17 cellular contexts compared by ENCODE assay signal in the genomic region with DNA sequence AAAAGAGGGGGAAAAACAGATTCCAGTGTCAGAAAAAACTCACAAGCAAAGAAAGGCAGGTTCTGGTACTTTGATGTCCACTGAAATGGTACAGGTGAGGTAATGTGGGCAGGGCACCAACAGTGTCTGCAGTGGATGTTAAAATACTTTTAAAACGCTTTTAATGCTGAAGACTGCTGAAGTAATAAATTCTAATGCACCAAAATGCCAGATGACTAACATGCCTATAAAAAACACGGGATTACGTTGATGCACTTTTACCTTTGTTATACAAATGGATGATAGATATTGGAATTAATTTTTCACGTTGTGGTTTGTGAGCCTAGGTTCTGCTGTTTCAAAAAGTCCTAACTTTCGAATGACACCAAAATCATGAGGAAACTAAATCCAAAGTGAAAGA.
DNase-seq lines count a peak whose midpoint lies in the region; ATAC-seq and TF ChIP-seq lines count a peak whose summit lies in the region.
"Had no signal": no experiment of that assay in that cellular context is flagged by ENCODE, and none has a peak within 500 bp of the region (broad histone marks: within the 10 kb centered on the region; RNA-seq: fewer than 3 reads in every experiment).

No MANE protein-coding gene starts in this region.

- CTCF ChIA-PET in HEK293 (lab: Yijun Ruan, JAX) (no interaction called here), PC-9 (lab: Charles Lee) (no interaction called here)

- TF ChIP-seq CTCF in HEK293 (tag by site-specific recombination; IDR thresholded peaks at IDR 0.05) (no peak), PC-9 (conservative IDR thresholded peaks at IDR 0.05) (no peak), smooth muscle cell (IDR thresholded peaks at IDR 0.05; ENCODE audit: borderline replicate concordance, insufficient read depth, poor library complexity, severe bottlenecking) (no peak)

- H3K27ac ChIP-seq in HEK293 (ENCODE audit: extremely low read depth, low read depth, low read length) (no peak overlapping the region), PC-9 (no peak overlapping the region), smooth muscle cell (ENCODE audit: low read depth) (no peak overlapping the region)
- H3K27ac ChIP-seq: GM23248 had no signal

- POLR2A ChIA-PET in HEK293 (lab: Yijun Ruan, JAX) (no interaction called here), PC-9 (lab: Charles Lee; ENCODE audit: unreplicated experiment) (no interaction called here)

- no peaks in the 10 kb centered on the region for H3F3A ChIP-seq in PC-9 (ENCODE audit: insufficient read depth, low read depth)
- H3F3A ChIP-seq in smooth muscle cell (ENCODE audit: low read depth), result no peaks in the 10 kb centered on the region

- no peak overlapping the region for H3K9ac ChIP-seq in smooth muscle cell (ENCODE audit: low read depth)
- H3K9ac ChIP-seq: GM23248 had no signal

- H3K4me3 ChIP-seq in HEK293 (ENCODE audit: low read depth, low read length) (no peak overlapping the region), PC-9 (no peak overlapping the region), smooth muscle cell (no peak overlapping the region)
- H3K4me3 ChIP-seq: GM23248 had no signal

- H3K27me3 ChIP-seq in PC-9 (ENCODE audit: insufficient read depth, low read depth), result no peaks in the 10 kb centered on the region
- no peaks in the 10 kb centered on the region for H3K27me3 ChIP-seq in smooth muscle cell (ENCODE audit: low read depth)

- no peaks in the 10 kb centered on the region for H4K20me1 ChIP-seq in PC-9 (ENCODE audit: insufficient read depth)
- H4K20me1 ChIP-seq in smooth muscle cell (ENCODE audit: low read depth), result no peaks in the 10 kb centered on the region

- H3K9me3 ChIP-seq in HEK293 (ENCODE audit: control insufficient read depth, insufficient read depth, low read depth, low read length), result no peaks in the 10 kb centered on the region
- H3K9me3 ChIP-seq in PC-9 (ENCODE audit: insufficient read depth, low read depth), result no peaks in the 10 kb centered on the region
- no peaks in the 10 kb centered on the region for H3K9me3 ChIP-seq in smooth muscle cell (replicated peaks; ENCODE audit: low read depth)

- H3K4me2 ChIP-seq in PC-9, result peak overlapping the region; percentile 11; the same call in 1 of the 2 replicates
- H3K4me2 ChIP-seq in smooth muscle cell, result no peak overlapping the region

- ATAC-seq in GM18520 (IDR thresholded peaks at IDR 0.05; ENCODE audit: unreplicated experiment), result no peak
- ATAC-seq: HCT116 had no signal

- intact Hi-C loops in PC-9 (cut with micrococcal nuclease; ENCODE audit: unreplicated experiment), result no loop called here

- 81% methylated on average over 5 of the region's 5 CpGs for WGBS in smooth muscle cell (ENCODE audit: low lambda C conversion rate)

- H3K9me2 ChIP-seq in PC-9 (ENCODE audit: insufficient read depth), result no peaks in the 10 kb centered on the region; the same call in 1 of the 2 replicates

- BruUV-seq in PC-9 (replicated peaks; lab: Mats Ljungman, UMichigan), result no TSS peak

- DNase-seq in M059J (ENCODE audit: low read depth) (peak; percentile 2), PC-9 (no peak), smooth muscle cell (lab: John Stamatoyannopoulos, UW; ENCODE audit: unreplicated experiment) (no peak), ecto neural progenitor cell (ENCODE audit: low spot score) (no peak), NCI-H748 (lab: John Stamatoyannopoulos, UW; ENCODE audit: unreplicated experiment) (no peak)
- DNase-seq: C1 segment of cervical spinal cord; Calu3; CD4-positive, alpha-beta memory T cell; COR-L47; DMS53; DMS79 treated with DMSO at 0.1 percent for 48 hours; GF-D8; GM23248; H9 had no signal

- H3K4me1 ChIP-seq in HEK293 (ENCODE audit: control insufficient read depth, insufficient read depth, low read length), result no peaks in the 10 kb centered on the region
- no peaks in the 10 kb centered on the region for H3K4me1 ChIP-seq in PC-9 (replicated peaks; ENCODE audit: insufficient read depth)
- no peaks in the 10 kb centered on the region for H3K4me1 ChIP-seq in smooth muscle cell (ENCODE audit: low read depth)

- H2AFZ ChIP-seq in PC-9, result 0 out of 2 replicates have a peak overlapping the region, but pooled peaks have one; percentile 6
- peak overlapping the region; percentile 15 for H2AFZ ChIP-seq in smooth muscle cell (ENCODE audit: low read depth)
- H2AFZ ChIP-seq: GM23248 had no signal

- H3K36me3 ChIP-seq in HEK293 (ENCODE audit: control insufficient read depth in 2 of 2, insufficient read depth in 1 of 2, low read length in 2 of 2) (no peaks in the 10 kb centered on the region), PC-9 (ENCODE audit: low read depth) (no peaks in the 10 kb centered on the region), smooth muscle cell (ENCODE audit: low read depth) (no peaks in the 10 kb centered on the region)

- H3K79me2 ChIP-seq in PC-9 (ENCODE audit: low read depth) (no peaks in the 10 kb centered on the region), smooth muscle cell (ENCODE audit: low read depth) (no peaks in the 10 kb centered on the region)

TF ChIP-seq in HEK293, 187 proteins besides CTCF, POLR2A, EP300 and RAD21:
- TF ChIP-seq ZNF133 (tag by site-specific recombination; IDR thresholded peaks at IDR 0.05) (0 out of 2 replicates have a peak, but pooled peaks have one; percentile 12), GLI2 (tag by site-specific recombination; IDR thresholded peaks at IDR 0.05; ENCODE audit: borderline replicate concordance, low read depth) (no peak)
